Comparison of ENCODE assay signal across 1 cellular context in genomic region chr9:122213589-122214413, GRCh38.
TF ChIP-seq lines count a peak whose summit lies in the region.

No MANE protein-coding gene starts in this region.

TF ChIP-seq in IMR-90, 13 proteins besides CTCF, POLR2A, EP300 and RAD21:
- TF ChIP-seq BHLHE40 (IDR thresholded peaks at IDR 0.05; ENCODE audit: low read depth, low read length) (no peak), SMC3 (IDR thresholded peaks at IDR 0.05; ENCODE audit: low read depth, low read length) (no peak), MAZ (IDR thresholded peaks at IDR 0.05; ENCODE audit: borderline replicate concordance, low read depth, low read length) (no peak), CEBPB (IDR thresholded peaks at IDR 0.05; ENCODE audit: low read depth, low read length) (no peak), NFE2L2 (IDR thresholded peaks at IDR 0.05; ENCODE audit: low read depth, low read length) (no peak), RCOR1 (IDR thresholded peaks at IDR 0.05; ENCODE audit: insufficient replicate concordance, low read length) (no peak), CHD1 (IDR thresholded peaks at IDR 0.05; ENCODE audit: low read depth, low read length) (no peak), MXI1 (IDR thresholded peaks at IDR 0.05; ENCODE audit: borderline replicate concordance, low read depth, low read length) (no peak), ELK1 (IDR thresholded peaks at IDR 0.05; ENCODE audit: borderline replicate concordance, low read depth, low read length) (no peak), RFX5 (IDR thresholded peaks at IDR 0.05; ENCODE audit: low read depth, low read length) (no peak), USF2 (IDR thresholded peaks at IDR 0.05; ENCODE audit: low read depth, low read length) (no peak), FOS (IDR thresholded peaks at IDR 0.05; ENCODE audit: low read depth, low read length) (no peak), MAFK (IDR thresholded peaks at IDR 0.05; ENCODE audit: low read depth, low read length) (no peak)
